In genomic region chr1:93304716-93305138, GRCh38 we compare ENCODE assay signal across 8 cellular contexts. TPM values are rescaled to one million over a fixed set of nuclear protein-coding genes. Genes with fewer than 3 reads are reported as not detected.
DNase-seq lines count a peak whose midpoint lies in the region; ATAC-seq and TF ChIP-seq lines count a peak whose summit lies in the region.

No MANE protein-coding gene starts in this region.

- no peaks in the 10 kb centered on the region for H3K36me3 ChIP-seq in colonic mucosa

- no peaks in the 10 kb centered on the region for H3K9me3 Mint-ChIP-seq in stimulated activated memory B cell treated with anti-CD40 and anti-IgM and Interleukin-4, amounts not matched to agents 10 μg/mL and 1 μg/mL and 100 μg/mL, for 72 hours

- no peaks in the 10 kb centered on the region for H3K27me3 ChIP-seq in colonic mucosa

- DNase-seq in COR-L47 (lab: John Stamatoyannopoulos, UW): peak; percentile 35
- DNase-seq in NCI-H146 treated with DMSO at 0.1 percent for 48 hours (lab: John Stamatoyannopoulos, UW; ENCODE audit: unreplicated experiment): peak; percentile 22
- peak in 1 of 3 donors; percentile 38 for DNase-seq in T-helper 17 cell
- DNase-seq in colonic mucosa: peak; percentile 53
- DNase-seq in lung microvascular endothelial cell (ENCODE audit: low read depth in 2 of 2): peak; percentile 73 to 78
- DNase-seq in mesenteric fat pad (ENCODE audit: low spot score): no peak

- ATAC-seq in GM21529 (IDR thresholded peaks at IDR 0.05; ENCODE audit: unreplicated experiment): peak; percentile 47
- peak; percentile 70 for ATAC-seq in T-helper 17 cell
- ATAC-seq in stimulated activated memory B cell treated with anti-CD40 and anti-IgM and Interleukin-4, amounts not matched to agents 10 μg/mL and 1 μg/mL and 100 μg/mL, for 72 hours: peak; percentile 50

- no peak overlapping the region for H3K4me3 ChIP-seq in colonic mucosa

- TF ChIP-seq CTCF in colonic mucosa (IDR thresholded peaks at IDR 0.05): peak; percentile 92

- H3K9me3 ChIP-seq in T-helper 17 cell (ENCODE audit: control insufficient read depth, low read length, poor library complexity, severe bottlenecking) (no peaks in the 10 kb centered on the region), colonic mucosa (no peaks in the 10 kb centered on the region)

- intact Hi-C loops in colonic mucosa (cut with DNase I): loop anchor here (5.0 to 10.0 kb wide), 3 partner anchors 128 to 520 kb away; no protein-coding TSS in a partner anchor

- no peak overlapping the region for H3K9ac ChIP-seq in colonic mucosa (ENCODE audit: low read depth in 2 of 2, low read length in 2 of 2)

- H3K4me1 Mint-ChIP-seq in T-helper 17 cell: peaks cover 5% of the 10 kb centered on the region
- no peaks in the 10 kb centered on the region for H3K4me1 Mint-ChIP-seq in stimulated activated memory B cell treated with anti-CD40 and anti-IgM and Interleukin-4, amounts not matched to agents 10 μg/mL and 1 μg/mL and 100 μg/mL, for 72 hours

- no peak overlapping the region for H3K27ac ChIP-seq in colonic mucosa

- H3K4me3 Mint-ChIP-seq in T-helper 17 cell: no peak overlapping the region
- no peak overlapping the region for H3K4me3 Mint-ChIP-seq in stimulated activated memory B cell treated with anti-CD40 and anti-IgM and Interleukin-4, amounts not matched to agents 10 μg/mL and 1 μg/mL and 100 μg/mL, for 72 hours

- H3K27ac Mint-ChIP-seq in T-helper 17 cell: no peak overlapping the region
- no peak overlapping the region for H3K27ac Mint-ChIP-seq in stimulated activated memory B cell treated with anti-CD40 and anti-IgM and Interleukin-4, amounts not matched to agents 10 μg/mL and 1 μg/mL and 100 μg/mL, for 72 hours

- no peaks in the 10 kb centered on the region for H3K4me1 ChIP-seq in colonic mucosa

- H3K36me3 Mint-ChIP-seq in T-helper 17 cell (ENCODE audit: low read depth): peaks cover 6% of the 10 kb centered on the region
- H3K36me3 Mint-ChIP-seq in stimulated activated memory B cell treated with anti-CD40 and anti-IgM and Interleukin-4, amounts not matched to agents 10 μg/mL and 1 μg/mL and 100 μg/mL, for 72 hours: peaks cover 8% of the 10 kb centered on the region

- no peaks in the 10 kb centered on the region for H3K27me3 Mint-ChIP-seq in T-helper 17 cell
- H3K27me3 Mint-ChIP-seq in stimulated activated memory B cell treated with anti-CD40 and anti-IgM and Interleukin-4, amounts not matched to agents 10 μg/mL and 1 μg/mL and 100 μg/mL, for 72 hours: no peaks in the 10 kb centered on the region

RNA-seq across cellular contexts. Expression of gene DR1, which starts 41.0 kb away (rescaled TPM):
- total RNA-seq in T-helper 17 cell: 10 to 100 TPM; 58.9 to 75.1 TPM
- total RNA-seq in colonic mucosa: 10 to 100 TPM; 48.7 to 64.6 TPM
- total RNA-seq in lung microvascular endothelial cell: 8.3 and 14.5 TPM in 2 replicates
- total RNA-seq in mesenteric fat pad: 40.1 TPM
